ENCODE assay signal across 17 cellular contexts in the genomic region with DNA sequence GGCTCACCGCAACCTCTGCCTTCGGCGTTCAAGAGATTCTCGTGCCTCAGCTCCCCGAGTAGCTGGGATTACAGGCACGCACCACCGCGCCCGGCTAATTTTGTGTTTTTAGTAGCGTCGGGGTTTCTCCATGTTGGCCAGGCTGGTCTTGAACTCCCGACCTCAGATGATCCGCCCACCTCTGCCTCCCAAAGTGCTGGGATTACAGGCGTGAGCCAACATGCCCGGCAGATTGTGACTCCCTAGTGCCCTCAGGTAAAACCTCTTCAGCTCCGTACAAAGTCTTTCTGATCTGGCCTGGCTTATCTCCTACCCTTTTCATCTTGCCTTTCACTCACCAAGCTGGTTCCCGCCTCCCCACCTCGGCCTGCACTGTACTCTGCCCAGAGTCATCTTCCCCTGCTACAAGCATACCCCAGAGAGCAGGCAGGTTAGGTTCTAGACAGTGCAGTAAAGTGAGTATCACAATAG. TPM values are rescaled to one million over a fixed set of nuclear protein-coding genes. Genes with fewer than 3 reads are reported as not detected.
A peak's percentile ranks its signal among the peaks of the same experiment; 100 is the strongest.
DNase-seq lines count a peak whose midpoint lies in the region; ATAC-seq and TF ChIP-seq lines count a peak whose summit lies in the region.
"Had no signal": no experiment of that assay in that cellular context is flagged by ENCODE, and none has a peak within 500 bp of the region (broad histone marks: within the 10 kb centered on the region; RNA-seq: fewer than 3 reads in every experiment).

No MANE protein-coding gene starts in this region.

- H3K4me3 Mint-ChIP-seq in T-helper 17 cell (no peak overlapping the region), glutamatergic neuron (ENCODE audit: unreplicated experiment) (no peak overlapping the region), osteocyte (ENCODE audit: unreplicated experiment) (no peak overlapping the region)
- H3K4me3 Mint-ChIP-seq in activated CD4-positive, alpha-beta memory T cell treated with anti-CD3 and anti-CD28 coated beads, Interleukin-2, amount 10 ng/mL, durations not matched to agents 7 days and 5 days: no peak overlapping the region
- H3K4me3 Mint-ChIP-seq: activated B cell treated with CpG ODN at 0.5 μM for 24 hours had no signal

- H3K9me3 ChIP-seq in HEK293 (ENCODE audit: control insufficient read depth, insufficient read depth, low read depth, low read length) (no peaks in the 10 kb centered on the region), T-helper 17 cell (ENCODE audit: control insufficient read depth, low read length, poor library complexity, severe bottlenecking) (no peaks in the 10 kb centered on the region)

- POLR2A ChIA-PET in HEK293 (lab: Yijun Ruan, JAX): interaction anchor here (0.7 to 1.7 kb wide), 6 partner anchors 10 to 109 kb away, joined by 3 to 6 read pairs (median 4); a partner anchor contains a TSS
- POLR2A ChIA-PET in activated CD4-positive, alpha-beta memory T cell treated with anti-CD3 and anti-CD28 coated beads, Interleukin-2, amount 10 ng/mL, durations not matched to agents 7 days and 5 days (lab: Charles Lee): no interaction called here

- H3K9me3 Mint-ChIP-seq in glutamatergic neuron (ENCODE audit: unreplicated experiment) (peaks cover 4% of the 10 kb centered on the region), osteocyte (ENCODE audit: unreplicated experiment) (no peaks in the 10 kb centered on the region)
- H3K9me3 Mint-ChIP-seq in activated CD4-positive, alpha-beta memory T cell treated with anti-CD3 and anti-CD28 coated beads, Interleukin-2, amount 10 ng/mL, durations not matched to agents 7 days and 5 days: no peaks in the 10 kb centered on the region
- H3K9me3 Mint-ChIP-seq: activated B cell treated with CpG ODN at 0.5 μM for 24 hours; naive thymus-derived CD4-positive, alpha-beta T cell had no signal

- no peak for TF ChIP-seq CTCF in HEK293 (tag by site-specific recombination; IDR thresholded peaks at IDR 0.05)
- TF ChIP-seq CTCF in glutamatergic neuron (IDR thresholded peaks at IDR 0.05; ENCODE audit: partially characterized antibody, unreplicated experiment): no peak
- TF ChIP-seq CTCF in osteocyte (IDR thresholded peaks at IDR 0.05): no peak

- DNase-seq in T-helper 17 cell (no peak), glutamatergic neuron (no peak), osteocyte (ENCODE audit: extremely low spot score, unreplicated experiment) (no peak), COLO668 (lab: John Stamatoyannopoulos, UW; ENCODE audit: unreplicated experiment) (no peak)
- DNase-seq in stimulated activated naive CD4-positive, alpha-beta T cell treated with Interleukin-2 at 50 U/mL for 16 hours (lab: John Stamatoyannopoulos, UW): no peak
- no peak for DNase-seq in activated CD4-positive, alpha-beta memory T cell treated with anti-CD3 and anti-CD28 coated beads, Interleukin-2, amount 10 ng/mL, durations not matched to agents 7 days and 5 days
- DNase-seq: activated B cell treated with CpG ODN at 0.5 μM for 24 hours; activated T-cell treated with anti-CD3 and anti-CD28 coated beads, Interleukin-2, amount 50 U/mL, for 1 hour; anterior cingulate cortex; GDM1; kidney; naive thymus-derived CD4-positive, alpha-beta T cell; NCI-H187 treated with DMSO at 0.1 percent for 48 hours had no signal

- 0 out of 2 replicates have a peak overlapping the region, but pooled peaks have one; percentile 16 for H3K27ac ChIP-seq in HEK293 (ENCODE audit: extremely low read depth, low read depth, low read length)

- H3K4me3 ChIP-seq in HEK293 (ENCODE audit: low read depth, low read length): no peak overlapping the region

- CTCF ChIA-PET in HEK293 (lab: Yijun Ruan, JAX): interaction anchor here (0.7 to 1.1 kb wide), 5 partner anchors 11 to 414 kb away, joined by 3 to 8 read pairs (median 4); no protein-coding TSS in a partner anchor
- CTCF ChIA-PET in activated CD4-positive, alpha-beta memory T cell treated with anti-CD3 and anti-CD28 coated beads, Interleukin-2, amount 10 ng/mL, durations not matched to agents 7 days and 5 days (lab: Charles Lee): no interaction called here

- H3K27me3 Mint-ChIP-seq in T-helper 17 cell: no peaks in the 10 kb centered on the region
- peaks cover 5% of the 10 kb centered on the region for H3K27me3 Mint-ChIP-seq in glutamatergic neuron (ENCODE audit: unreplicated experiment)
- H3K27me3 Mint-ChIP-seq in osteocyte (ENCODE audit: unreplicated experiment): no peaks in the 10 kb centered on the region
- no peaks in the 10 kb centered on the region for H3K27me3 Mint-ChIP-seq in activated CD4-positive, alpha-beta memory T cell treated with anti-CD3 and anti-CD28 coated beads, Interleukin-2, amount 10 ng/mL, durations not matched to agents 7 days and 5 days
- H3K27me3 Mint-ChIP-seq: activated B cell treated with CpG ODN at 0.5 μM for 24 hours; naive thymus-derived CD4-positive, alpha-beta T cell had no signal

- H3K36me3 Mint-ChIP-seq in T-helper 17 cell (ENCODE audit: low read depth) (peaks cover 2% of the 10 kb centered on the region), glutamatergic neuron (ENCODE audit: unreplicated experiment) (no peaks in the 10 kb centered on the region), osteocyte (ENCODE audit: unreplicated experiment) (peaks cover 4% of the 10 kb centered on the region)
- H3K36me3 Mint-ChIP-seq in activated CD4-positive, alpha-beta memory T cell treated with anti-CD3 and anti-CD28 coated beads, Interleukin-2, amount 10 ng/mL, durations not matched to agents 7 days and 5 days (ENCODE audit: low read depth): peaks cover 4% of the 10 kb centered on the region

- peak overlapping the region; percentile 16 for H3K27ac Mint-ChIP-seq in T-helper 17 cell
- peak overlapping the region; percentile 73 for H3K27ac Mint-ChIP-seq in glutamatergic neuron (ENCODE audit: unreplicated experiment)
- peak overlapping the region; percentile 23 for H3K27ac Mint-ChIP-seq in osteocyte (ENCODE audit: unreplicated experiment)
- no peak overlapping the region for H3K27ac Mint-ChIP-seq in activated CD4-positive, alpha-beta memory T cell treated with anti-CD3 and anti-CD28 coated beads, Interleukin-2, amount 10 ng/mL, durations not matched to agents 7 days and 5 days
- H3K27ac Mint-ChIP-seq: activated B cell treated with CpG ODN at 0.5 μM for 24 hours had no signal

- no peak for ATAC-seq in T-helper 17 cell
- ATAC-seq: naive thymus-derived CD4-positive, alpha-beta T cell; sciatic nerve; SK-N-SH treated with all-trans-retinoic acid at 6 μM for 48 hours had no signal

- H3K4me1 Mint-ChIP-seq in T-helper 17 cell: peaks cover 35% of the 10 kb centered on the region
- peaks cover 25% of the 10 kb centered on the region for H3K4me1 Mint-ChIP-seq in glutamatergic neuron (ENCODE audit: low read depth, unreplicated experiment)
- H3K4me1 Mint-ChIP-seq in osteocyte (ENCODE audit: unreplicated experiment): peaks cover 23% of the 10 kb centered on the region
- H3K4me1 Mint-ChIP-seq in activated CD4-positive, alpha-beta memory T cell treated with anti-CD3 and anti-CD28 coated beads, Interleukin-2, amount 10 ng/mL, durations not matched to agents 7 days and 5 days: peaks cover 2% of the 10 kb centered on the region

- H3K36me3 ChIP-seq in HEK293 (ENCODE audit: control insufficient read depth in 2 of 2, insufficient read depth in 1 of 2, low read length in 2 of 2): peaks cover 3 to 15% of the 10 kb centered on the region in 2 experiments; a peak in 2 of 3 replicates

- peaks cover 3% of the 10 kb centered on the region; the same call in 1 of the 2 replicates for H3K4me1 ChIP-seq in HEK293 (ENCODE audit: control insufficient read depth, insufficient read depth, low read length)

TF ChIP-seq in HEK293, 187 proteins besides CTCF, POLR2A, EP300 and RAD21 (continues in another document):
- TF ChIP-seq ZBTB17 (tag by site-specific recombination; IDR thresholded peaks at IDR 0.05) (peak; percentile 49), ZNF391 (tag by site-specific recombination; IDR thresholded peaks at IDR 0.05; ENCODE audit: borderline replicate concordance, low read depth) (no peak), ZFP37 (tag by site-specific recombination; IDR thresholded peaks at IDR 0.05) (no peak), ZNF585B (tag by site-specific recombination; IDR thresholded peaks at IDR 0.05) (no peak), ZNF664 (tag by site-specific recombination; IDR thresholded peaks at IDR 0.05) (no peak), SP7 (tag by site-specific recombination; IDR thresholded peaks at IDR 0.05) (peak; percentile 80), ZNF701 (tag by site-specific recombination; IDR thresholded peaks at IDR 0.05) (no peak), SP3 (tag by site-specific recombination; IDR thresholded peaks at IDR 0.05) (no peak), ZNF549 (tag by site-specific recombination; IDR thresholded peaks at IDR 0.05) (no peak), ZNF350 (tag by site-specific recombination; IDR thresholded peaks at IDR 0.05) (no peak), ZNF747 (tag by site-specific recombination; IDR thresholded peaks at IDR 0.05) (no peak), ZNF510 (tag by site-specific recombination; IDR thresholded peaks at IDR 0.05; ENCODE audit: insufficient replicate concordance) (no peak)
- TF ChIP-seq, protein P1, sequence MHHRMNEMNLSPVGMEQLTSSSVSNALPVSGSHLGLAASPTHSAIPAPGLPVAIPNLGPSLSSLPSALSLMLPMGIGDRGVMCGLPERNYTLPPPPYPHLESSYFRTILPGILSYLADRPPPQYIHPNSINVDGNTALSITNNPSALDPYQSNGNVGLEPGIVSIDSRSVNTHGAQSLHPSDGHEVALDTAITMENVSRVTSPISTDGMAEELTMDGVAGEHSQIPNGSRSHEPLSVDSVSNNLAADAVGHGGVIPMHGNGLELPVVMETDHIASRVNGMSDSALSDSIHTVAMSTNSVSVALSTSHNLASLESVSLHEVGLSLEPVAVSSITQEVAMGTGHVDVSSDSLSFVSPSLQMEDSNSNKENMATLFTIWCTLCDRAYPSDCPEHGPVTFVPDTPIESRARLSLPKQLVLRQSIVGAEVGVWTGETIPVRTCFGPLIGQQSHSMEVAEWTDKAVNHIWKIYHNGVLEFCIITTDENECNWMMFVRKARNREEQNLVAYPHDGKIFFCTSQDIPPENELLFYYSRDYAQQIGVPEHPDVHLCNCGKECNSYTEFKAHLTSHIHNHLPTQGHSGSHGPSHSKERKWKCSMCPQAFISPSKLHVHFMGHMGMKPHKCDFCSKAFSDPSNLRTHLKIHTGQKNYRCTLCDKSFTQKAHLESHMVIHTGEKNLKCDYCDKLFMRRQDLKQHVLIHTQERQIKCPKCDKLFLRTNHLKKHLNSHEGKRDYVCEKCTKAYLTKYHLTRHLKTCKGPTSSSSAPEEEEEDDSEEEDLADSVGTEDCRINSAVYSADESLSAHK (tag by site-specific recombination; IDR thresholded peaks at IDR 0.05): no peak

RNA-seq across cellular contexts. Expression of a gene that starts 15.0 kb away (rescaled TPM):
- total RNA-seq in T-helper 17 cell (10 to 100 TPM; 32.1 to 34.8 TPM), glutamatergic neuron (ENCODE audit: unreplicated experiment) (55.5 TPM), osteocyte (17.1 and 20.4 TPM in 2 replicates)
- 10 to 100 TPM; 20.2 to 23.3 TPM for total RNA-seq in activated CD4-positive, alpha-beta memory T cell treated with anti-CD3 and anti-CD28 coated beads, Interleukin-2, amount 10 ng/mL, durations not matched to agents 7 days and 5 days

RNA-seq across cellular contexts. Expression of a gene that starts 51.0 kb away (rescaled TPM):
- total RNA-seq in T-helper 17 cell (under 1 TPM; 0.65 to 0.99 TPM), glutamatergic neuron (ENCODE audit: unreplicated experiment) (not detected), osteocyte (not detected in 2 replicates)
- under 1 TPM; 0.15 to 0.20 TPM for total RNA-seq in activated CD4-positive, alpha-beta memory T cell treated with anti-CD3 and anti-CD28 coated beads, Interleukin-2, amount 10 ng/mL, durations not matched to agents 7 days and 5 days
- total RNA-seq: activated B cell treated with CpG ODN at 0.5 μM for 24 hours, LHCN-M2 had no signal
